10 cellular contexts compared by ENCODE assay signal in genomic region chr10:29957887-29958330, GRCh38.
DNase-seq lines count a peak whose midpoint lies in the region; ATAC-seq, FAIRE-seq and TF ChIP-seq lines count a peak whose summit lies in the region.
"Had no signal": no experiment of that assay in that cellular context is flagged by ENCODE, and none has a peak within 500 bp of the region (broad histone marks: within the 10 kb centered on the region; RNA-seq: fewer than 3 reads in every experiment).

No MANE protein-coding gene starts in this region.

- DNase-seq in A172 (ENCODE audit: low spot score) (peak; percentile 53), IMR-90 (no peak), bronchial epithelial cell (ENCODE audit: low read depth) (peak; percentile 35), right lobe of liver (peak; percentile 92 to 97 (median 94)), superior temporal gyrus (ENCODE audit: extremely low spot score) (no peak), MG63 (no peak)
- no peak for DNase-seq in activated CD4-positive, CD25-positive, alpha-beta regulatory T cell treated with anti-CD3 and anti-CD28 coated beads, Interleukin-2, amount 50 U/mL, for 72 hours
- DNase-seq: NCI-H2029 treated with DMSO at 0.1 percent for 48 hours, T-helper 17 cell had no signal

- peak overlapping the region; percentile 44; the same call in 1 of the 2 replicates for H2AK5ac ChIP-seq in IMR-90 (ENCODE audit: low read depth, low read length)

- H4K20me1 ChIP-seq in IMR-90 (ENCODE audit: insufficient read depth, low read length) = no peaks in the 10 kb centered on the region

- H3K4me3 ChIP-seq in IMR-90 (ENCODE audit: insufficient read depth, low read depth, low read length) (no peak overlapping the region), bronchial epithelial cell (ENCODE audit: low read depth, low read length) (no peak overlapping the region), right lobe of liver (no peak overlapping the region), MG63 (no peak overlapping the region)

- FAIRE-seq in bronchial epithelial cell (lab: Jason Lieb, UNC) = no peak

- H3K36me3 ChIP-seq in IMR-90 (ENCODE audit: control insufficient read depth, insufficient read depth, low read length) = no peaks in the 10 kb centered on the region
- no peaks in the 10 kb centered on the region for H3K36me3 ChIP-seq in bronchial epithelial cell (ENCODE audit: control insufficient read depth, insufficient read depth, low read length)
- H3K36me3 ChIP-seq in right lobe of liver = no peaks in the 10 kb centered on the region
- H3K36me3 ChIP-seq in MG63 = no peaks in the 10 kb centered on the region

- CTCF ChIA-PET in IMR-90 (lab: Yijun Ruan, JAX) = no interaction called here

- dilution Hi-C loops in IMR-90 (cut with HindIII; ENCODE audit: low sequenced_read_pairs, unreplicated experiment) = no loop called here

- H2BK5ac ChIP-seq in IMR-90 (ENCODE audit: low read depth, low read length, poor library complexity, severe bottlenecking) = no peak overlapping the region

- H3K4me1 ChIP-seq in IMR-90 (ENCODE audit: control insufficient read depth, insufficient read depth, low read length) (peaks cover 11% of the 10 kb centered on the region; the same call in 1 of the 2 replicates), right lobe of liver (peaks cover 0 to 56% (median 17%) of the 10 kb centered on the region in 4 donors)

- no peak overlapping the region; the same call in 1 of the 2 replicates for H2BK20ac ChIP-seq in IMR-90 (ENCODE audit: low read depth, low read length)

- 33% methylated on average over 1 of the region's 4 CpGs; no CpG with 5 or more reads in 1 of the 2 experiments for WGBS in IMR-90 (ENCODE audit: extremely low coverage in 2 of 2, insufficient read length in 1 of 2), 2 experiments
- 7% methylated on average over 3 of the region's 4 CpGs for WGBS in right lobe of liver (ENCODE audit: insufficient coverage, low coverage, low lambda C conversion rate, missing lambda C conversion rate)

- BruUV-seq in IMR-90 (replicated peaks; lab: Mats Ljungman, UMichigan) = no TSS peak

- no peak overlapping the region for H3K27ac ChIP-seq in IMR-90 (ENCODE audit: insufficient read depth, low read length)
- H3K27ac ChIP-seq in right lobe of liver = peak overlapping the region; percentile 72 to 95 (median 86)

- TF ChIP-seq POLR2A in IMR-90 (IDR thresholded peaks at IDR 0.05; ENCODE audit: low read depth, low read length) (no peak), right lobe of liver (IDR thresholded peaks at IDR 0.05) (no peak)

- in situ Hi-C loops in IMR-90 (cut with MboI; ENCODE audit: low sequenced_read_pairs) = no loop called here

- no peak overlapping the region; the same call in 2 of the 3 replicates for H2BK15ac ChIP-seq in IMR-90 (ENCODE audit: low read depth, low read length)

- ATAC-seq in IMR-90 (ENCODE audit: low read depth) (no peak), right lobe of liver (peak; percentile 62 to 75 (median 72)), GM18909 (IDR thresholded peaks at IDR 0.05; ENCODE audit: poor library complexity, unreplicated experiment) (no peak)
- ATAC-seq: T-helper 17 cell had no signal

- peaks cover 13% of the 10 kb centered on the region for H3K27me3 ChIP-seq in IMR-90 (ENCODE audit: control insufficient read depth, insufficient read depth, low read length)
- H3K27me3 ChIP-seq in bronchial epithelial cell (ENCODE audit: control insufficient read depth, insufficient read depth, low read length) = no peaks in the 10 kb centered on the region
- H3K27me3 ChIP-seq in right lobe of liver = no peaks in the 10 kb centered on the region
- no peaks in the 10 kb centered on the region for H3K27me3 ChIP-seq in MG63

- H2AK9ac ChIP-seq in IMR-90 (replicated peaks; ENCODE audit: low read depth, low read length, poor library complexity) = peak overlapping the region; percentile 9

- H2AFZ ChIP-seq in IMR-90 (replicated peaks; ENCODE audit: low read length, poor library complexity) = peak overlapping the region; percentile 4

- H3K18ac ChIP-seq in IMR-90 (ENCODE audit: low read depth, low read length) = no peak overlapping the region

- H4K8ac ChIP-seq in IMR-90 (ENCODE audit: low read depth in 2 of 2, low read length in 2 of 2) = no peak overlapping the region

- H4K91ac ChIP-seq in IMR-90 (ENCODE audit: insufficient read depth, low read depth, low read length) = no peak overlapping the region

- H3K4ac ChIP-seq in IMR-90 (ENCODE audit: low read depth, low read length) = no peak overlapping the region

- H3K9me3 ChIP-seq in IMR-90 (ENCODE audit: control insufficient read depth, insufficient read depth, low read length) (no peaks in the 10 kb centered on the region; the same call in 1 of the 2 replicates), right lobe of liver (no peaks in the 10 kb centered on the region), MG63 (no peaks in the 10 kb centered on the region)

- H3K79me1 ChIP-seq in IMR-90 (ENCODE audit: low read depth in 1 of 2, low read length in 2 of 2) = no peaks in the 10 kb centered on the region

- POLR2A ChIA-PET in IMR-90 (lab: Charles Lee; ENCODE audit: unreplicated experiment) = no interaction called here

- H3K9ac ChIP-seq in IMR-90 (ENCODE audit: low read depth, low read length) = no peak overlapping the region

- no peak overlapping the region for H3K56ac ChIP-seq in IMR-90 (ENCODE audit: extremely low read depth, insufficient read depth, low read length)

- TF ChIP-seq RAD21 in IMR-90 (IDR thresholded peaks at IDR 0.05; ENCODE audit: low read length) = no peak

- no peak overlapping the region for H4K5ac ChIP-seq in IMR-90 (ENCODE audit: low read depth, low read length)

- TF ChIP-seq CTCF in IMR-90 (conservative IDR thresholded peaks at IDR 0.05; ENCODE audit: low read depth, low read length) (no peak), bronchial epithelial cell (IDR thresholded peaks at IDR 0.05; ENCODE audit: insufficient read depth, low read length, severe bottlenecking) (no peak), right lobe of liver (IDR thresholded peaks at IDR 0.05) (no peak)

- H3K23ac ChIP-seq in IMR-90 (ENCODE audit: low read depth, low read length) = no peak overlapping the region

- H2BK120ac ChIP-seq in IMR-90 (ENCODE audit: low read depth, low read length) = peak overlapping the region; percentile 10; the same call in 1 of the 2 replicates

- H3K4me2 ChIP-seq in IMR-90 (ENCODE audit: low read depth, low read length) = no peak overlapping the region

- H3K14ac ChIP-seq in IMR-90 (replicated peaks; ENCODE audit: low read depth, low read length) = no peak overlapping the region

- H3K9me1 ChIP-seq in IMR-90 (ENCODE audit: insufficient read depth, low read length) = peaks cover 3% of the 10 kb centered on the region; the same call in 1 of the 2 replicates

- intact Hi-C loops in IMR-90 (cut with micrococcal nuclease) = no loop called here
- intact Hi-C loops in right lobe of liver (cut with DNase I) = loop anchor here in 1 of 2 donors (2.0 kb wide), 1 partner anchor 43 kb away; no protein-coding TSS in a partner anchor

TF ChIP-seq in IMR-90, 13 proteins besides CTCF, POLR2A, EP300 and RAD21:
- TF ChIP-seq CEBPB (IDR thresholded peaks at IDR 0.05; ENCODE audit: low read depth, low read length) = peak; percentile 72
- TF ChIP-seq, protein P1, sequence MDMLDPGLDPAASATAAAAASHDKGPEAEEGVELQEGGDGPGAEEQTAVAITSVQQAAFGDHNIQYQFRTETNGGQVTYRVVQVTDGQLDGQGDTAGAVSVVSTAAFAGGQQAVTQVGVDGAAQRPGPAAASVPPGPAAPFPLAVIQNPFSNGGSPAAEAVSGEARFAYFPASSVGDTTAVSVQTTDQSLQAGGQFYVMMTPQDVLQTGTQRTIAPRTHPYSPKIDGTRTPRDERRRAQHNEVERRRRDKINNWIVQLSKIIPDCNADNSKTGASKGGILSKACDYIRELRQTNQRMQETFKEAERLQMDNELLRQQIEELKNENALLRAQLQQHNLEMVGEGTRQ (IDR thresholded peaks at IDR 0.05; ENCODE audit: low read depth, low read length) = no peak
TF ChIP-seq in IMR-90: peak in this region for 1.

Comparison
In these comparisons a context has a peak if more than half of its experiments do, and no peak if none do; other contexts are left out.
1. DNase-seq: peak in A172 (single experiment), bronchial epithelial cell (single experiment) and right lobe of liver (3 of 3); none in IMR-90 (single experiment), superior temporal gyrus (single experiment), MG63 (single experiment) and activated CD4-positive, CD25-positive, alpha-beta regulatory T cell treated with anti-CD3 and anti-CD28 coated beads, Interleukin-2, amount 50 U/mL, for 72 hours (single experiment).
2. ATAC-seq: peak in right lobe of liver (4 of 4); none in IMR-90 (single experiment) and GM18909 (single experiment).